ENCODE assay signal across 8 cellular contexts in the genomic region with DNA sequence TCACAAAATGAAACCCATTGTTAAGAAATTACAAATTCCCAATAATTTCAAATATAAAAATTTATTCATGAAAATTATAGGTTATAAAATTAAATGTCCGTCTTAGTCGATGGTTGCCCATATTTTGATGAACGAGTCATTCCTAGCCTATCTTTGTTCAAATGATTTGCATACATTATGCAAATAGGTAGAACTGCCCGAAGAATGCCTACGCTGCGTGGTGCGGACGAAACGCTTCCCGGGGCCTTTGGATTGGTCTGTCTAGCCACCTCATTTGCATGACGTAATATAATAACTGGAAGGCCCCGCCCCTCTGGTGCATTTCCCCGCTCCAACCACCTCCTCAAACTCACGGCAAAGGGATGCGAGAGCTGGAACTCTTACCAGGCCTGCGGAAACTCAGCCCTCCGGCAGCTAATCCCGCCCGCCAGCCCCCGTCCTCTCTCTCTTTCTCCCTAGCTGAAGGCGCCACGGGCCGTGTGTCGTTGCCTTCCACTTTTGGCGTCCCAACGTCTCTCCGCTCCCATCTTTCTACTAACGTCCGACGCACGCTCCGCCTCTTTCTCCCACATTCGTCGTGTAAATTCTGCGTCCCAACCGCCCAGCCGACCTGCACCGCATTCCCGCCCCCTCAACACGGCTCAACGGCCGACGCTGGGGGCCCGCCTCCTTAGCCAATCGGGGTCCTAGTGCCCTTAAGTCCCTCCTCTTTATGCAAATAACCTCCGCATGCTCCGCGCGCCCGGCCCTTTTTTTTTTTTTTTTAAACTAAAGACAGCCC. TPM values are rescaled to one million over a fixed set of nuclear protein-coding genes. Genes with fewer than 3 reads are reported as not detected.
DNase-seq lines count a peak whose midpoint lies in the region; ATAC-seq and TF ChIP-seq lines count a peak whose summit lies in the region.

No MANE protein-coding gene starts in this region.

- peak in 3 of 6 experiments; percentile 9 to 34 (median 27) for TF ChIP-seq CTCF in upper lobe of left lung (IDR thresholded peaks at IDR 0.05)

- TF ChIP-seq EP300 in upper lobe of left lung (IDR thresholded peaks at IDR 0.05) = no peak

- TF ChIP-seq POLR2A in GM15510 (IDR thresholded peaks at IDR 0.05; ENCODE audit: borderline replicate concordance, extremely low read depth, insufficient read length) (peak; percentile 81), upper lobe of left lung (IDR thresholded peaks at IDR 0.05) (peak; percentile 57 to 98 (median 93))

- H3K27me3 ChIP-seq in upper lobe of left lung = no peaks in the 10 kb centered on the region

- peak; percentile 97 for DNase-seq in NCI-H146 treated with DMSO at 0.1 percent for 48 hours (lab: John Stamatoyannopoulos, UW; ENCODE audit: unreplicated experiment)
- DNase-seq in T-helper 1 cell = peak; percentile 93 to 100 (median 95)
- peak; percentile 99 for DNase-seq in amniotic stem cell (lab: John Stamatoyannopoulos, UW)
- DNase-seq in left cardiac atrium = peak; percentile 98
- peak; percentile 90 to 100 (median 97) for DNase-seq in posterior cingulate gyrus
- peak; percentile 96 to 98 for DNase-seq in upper lobe of left lung

- H3K4me3 ChIP-seq in upper lobe of left lung = peak overlapping the region in 3 of 4 donors; percentile 79 to 92 (median 82)

- peak overlapping the region; percentile 97 to 100 (median 98) for H3K27ac ChIP-seq in upper lobe of left lung

- H3K4me1 ChIP-seq in upper lobe of left lung = peaks cover 15 to 27% (median 19%) of the 10 kb centered on the region in 4 donors

- ATAC-seq in HG02884 (IDR thresholded peaks at IDR 0.05; ENCODE audit: unreplicated experiment) (peak; percentile 70), left cardiac atrium (peak; percentile 93 to 95), upper lobe of left lung (ENCODE audit: low FRiP score in 2 of 2) (peak; percentile 96 to 97)

- peaks cover 15 to 22% (median 18%) of the 10 kb centered on the region in 4 donors for H3K36me3 ChIP-seq in upper lobe of left lung

- no peaks in the 10 kb centered on the region for H3K9me3 ChIP-seq in upper lobe of left lung

- WGBS in upper lobe of left lung, 2 donors = 0 to 1% methylated on average over 48 to 50 of the region's 50 CpGs

- intact Hi-C loops in left cardiac atrium (cut with DNase I) = no loop called here
- intact Hi-C loops in posterior cingulate gyrus (cut with DNase I) = loop anchor here (1.0 kb wide), 1 partner anchor 32 kb away; the partner anchor contains the start of gene BAG6

RNA-seq across cellular contexts. Expression of gene PRRC2A, which starts 0.5 kb away (rescaled TPM):
- 100 to 1,000 TPM in 1 of 2 donors, 10 to 100 TPM in 1; 85.0 to 108 TPM for total RNA-seq in left cardiac atrium
- total RNA-seq in upper lobe of left lung = 100 to 1,000 TPM in 4 of 6 donors, 10 to 100 TPM in 2; 80.1 to 154 (median 125) TPM

RNA-seq across cellular contexts. Expression of gene AIF1, which starts 5.0 kb away (rescaled TPM):
- 10 to 100 TPM; 17.0 to 37.4 TPM for total RNA-seq in left cardiac atrium
- 100 to 1,000 TPM in 1 of 6 donors, 10 to 100 TPM in 5; 18.5 to 106 (median 79.7) TPM for total RNA-seq in upper lobe of left lung

RNA-seq across cellular contexts. Expression of gene NCR3, which starts 27.2 kb away (rescaled TPM):
- total RNA-seq in left cardiac atrium (under 1 TPM in 1 of 2 donors, not detected in 1; 0.47 TPM), upper lobe of left lung (1 to 10 TPM in 1 of 6 donors, under 1 TPM in 3, not detected in 2; 0.54 to 2.0 (median 0.70) TPM)

RNA-seq across cellular contexts. Expression of gene BAG6, which starts 32.5 kb away (rescaled TPM):
- total RNA-seq in left cardiac atrium (100 to 1,000 TPM; 206 to 294 TPM), upper lobe of left lung (100 to 1,000 TPM; 190 to 421 (median 294) TPM)

RNA-seq across cellular contexts. Expression of gene LST1, which starts 33.9 kb away (rescaled TPM):
- total RNA-seq in left cardiac atrium (10 to 100 TPM in 1 of 2 donors, 1 to 10 TPM in 1; 9.4 to 16.0 TPM), upper lobe of left lung (100 to 1,000 TPM in 1 of 6 donors, 10 to 100 TPM in 3, 1 to 10 TPM in 2; 7.7 to 132 (median 33.5) TPM)

Comparison
In these comparisons a context has a peak if more than half of its experiments do, and no peak if none do; other contexts are left out.
1. Peak in every context shown above with its lines: DNase-seq, ATAC-seq, H3K4me3 ChIP-seq and H3K27ac ChIP-seq.